ENCODE assay signal across 1 cellular context in the genomic region with DNA sequence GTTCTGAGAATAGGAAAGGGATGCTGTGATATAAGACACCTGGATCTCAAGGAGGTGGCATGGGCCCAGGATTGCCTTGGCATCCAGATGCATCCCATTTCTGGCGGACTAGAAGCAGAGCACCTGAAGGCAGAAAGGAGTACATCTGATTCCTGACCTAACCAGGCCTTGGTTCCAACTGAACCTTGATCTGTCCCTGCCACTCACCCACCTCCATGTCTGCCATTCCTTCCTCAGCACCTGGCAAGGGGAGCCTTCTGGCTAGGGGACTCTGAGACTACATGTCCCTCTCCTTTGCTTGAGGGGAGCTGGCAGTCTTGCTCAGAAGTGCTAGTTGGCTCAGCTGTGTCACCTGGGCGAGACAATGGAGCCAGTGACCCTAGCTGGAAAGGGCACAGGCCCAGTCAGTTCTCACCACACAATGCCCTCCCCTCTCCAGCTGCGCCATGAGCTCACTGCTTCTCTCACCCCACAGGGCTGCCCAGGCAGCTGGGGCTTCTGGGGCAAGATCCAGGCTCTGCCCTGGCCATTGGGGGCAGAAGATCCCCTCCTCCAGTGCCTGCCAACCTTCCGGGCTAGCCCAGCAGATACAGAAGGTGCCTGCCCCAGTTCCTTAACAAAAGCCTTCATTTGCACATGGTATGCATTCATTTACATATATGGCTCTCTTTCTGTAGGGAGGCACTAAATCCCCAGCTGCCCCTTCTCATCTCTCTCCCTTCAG.
TF ChIP-seq lines count a peak whose summit lies in the region.

No MANE protein-coding gene starts in this region.

TF ChIP-seq in WTC11, 78 proteins besides CTCF, POLR2A, EP300 and RAD21 (continued from another document):
- TF ChIP-seq, protein P1, sequence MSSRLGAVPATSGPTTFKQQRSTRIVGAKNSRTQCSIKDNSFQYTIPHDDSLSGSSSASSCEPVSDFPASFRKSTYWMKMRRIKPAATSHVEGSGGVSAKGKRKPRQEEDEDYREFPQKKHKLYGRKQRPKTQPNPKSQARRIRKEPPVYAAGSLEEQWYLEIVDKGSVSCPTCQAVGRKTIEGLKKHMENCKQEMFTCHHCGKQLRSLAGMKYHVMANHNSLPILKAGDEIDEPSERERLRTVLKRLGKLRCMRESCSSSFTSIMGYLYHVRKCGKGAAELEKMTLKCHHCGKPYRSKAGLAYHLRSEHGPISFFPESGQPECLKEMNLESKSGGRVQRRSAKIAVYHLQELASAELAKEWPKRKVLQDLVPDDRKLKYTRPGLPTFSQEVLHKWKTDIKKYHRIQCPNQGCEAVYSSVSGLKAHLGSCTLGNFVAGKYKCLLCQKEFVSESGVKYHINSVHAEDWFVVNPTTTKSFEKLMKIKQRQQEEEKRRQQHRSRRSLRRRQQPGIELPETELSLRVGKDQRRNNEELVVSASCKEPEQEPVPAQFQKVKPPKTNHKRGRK (CRISPR knock-in tag; IDR thresholded peaks at IDR 0.05; ENCODE audit: borderline replicate concordance), result no peak
